ENCODE assay signal across 28 cellular contexts in the genomic region with DNA sequence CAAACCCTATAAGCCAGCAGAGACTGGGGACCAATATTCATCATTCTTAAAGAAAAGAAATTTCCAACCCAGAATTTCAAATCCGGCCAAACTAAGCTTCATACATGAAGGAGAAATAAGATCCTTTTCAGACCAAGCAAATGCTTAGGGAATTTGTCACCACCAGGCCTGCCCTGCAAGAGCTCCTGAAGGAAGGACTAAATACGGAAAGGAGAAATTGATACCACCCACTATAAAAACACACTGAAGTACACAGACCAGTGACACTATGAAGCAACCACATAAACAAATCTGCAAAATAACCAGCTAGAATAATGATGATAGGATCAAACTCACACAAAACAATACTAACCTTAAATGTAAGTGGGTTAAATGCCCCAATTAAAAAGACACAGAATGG.
"Had no signal": no experiment of that assay in that cellular context is flagged by ENCODE, and none has a peak within 500 bp of the region (broad histone marks: within the 10 kb centered on the region; RNA-seq: fewer than 3 reads in every experiment).

No MANE protein-coding gene starts in this region.

- H3K4me1 ChIP-seq: pancreas, prostate gland, right lobe of liver, sigmoid colon, testis, tibial artery, transverse colon, upper lobe of right lung, uterus had no signal

- ATAC-seq: naive thymus-derived CD8-positive, alpha-beta T cell; natural killer cell treated with Interleukin-12 subunit alpha and Interleukin-12 subunit beta and Interleukin-15 and Interleukin-18, amount 100 ng/mL, for 72 hours; pancreas; right cardiac atrium; right lobe of liver; stimulated activated memory B cell treated with anti-CD40 and anti-IgM and Interleukin-4, amounts not matched to agents 10 μg/mL and 1 μg/mL and 100 μg/mL, for 72 hours; stimulated activated naive CD8-positive, alpha-beta T cell treated with anti-CD3 and anti-CD28 coated beads, Interleukin-15, amount 100 ng/mL, for 72 hours; stimulated activated naive CD8-positive, alpha-beta T cell treated with anti-CD3 and anti-CD28 coated beads, Interleukin-15, Interleukin-2, amounts not matched to agents 100 U/mL and 50 U/mL, for 24 hours; upper lobe of right lung had no signal

- H3K4me3 ChIP-seq: pancreas, prostate gland, right lobe of liver, sigmoid colon, suprapubic skin, testis, tibial artery, transverse colon, upper lobe of right lung, uterus had no signal

- DNase-seq: naive B cell; naive thymus-derived CD8-positive, alpha-beta T cell; nephron progenitor cell; nucleus accumbens; pancreas; right cardiac atrium; right lobe of liver; sigmoid colon; small intestine; stimulated activated CD4-positive, alpha-beta T cell treated with anti-CD3 and anti-CD28 coated beads, Interleukin-15, amount 100 ng/mL, for 24 hours; stimulated activated CD4-positive, alpha-beta T cell treated with anti-CD3 and anti-CD28 coated beads, Interleukin-2, amount 100 ng/mL, for 24 hours; stimulated activated CD4-positive, alpha-beta T cell treated with anti-CD3 and anti-CD28 coated beads, Interleukin-2, amount 100 ng/mL, for 48 hours; stimulated activated CD4-positive, alpha-beta T cell treated with anti-CD3 and anti-CD28 coated beads, Interleukin-4, amount 100 ng/mL, for 4 hours; stimulated activated CD8-positive, alpha-beta memory T cell treated with anti-CD3 and anti-CD28 coated beads, Interleukin-4, amount 100 ng/mL, for 48 hours; stimulated activated naive CD4-positive, alpha-beta T cell; stimulated activated naive CD8-positive, alpha-beta T cell treated with anti-CD3 and anti-CD28 coated beads, Interleukin-15, amount 100 ng/mL, for 72 hours; stimulated activated naive CD8-positive, alpha-beta T cell treated with anti-CD3 and anti-CD28 coated beads, Interleukin-15, Interleukin-2, amounts not matched to agents 100 U/mL and 50 U/mL, for 24 hours; substantia nigra; testis; tibial artery; transverse colon; upper lobe of right lung; uterus had no signal

- H3K36me3 ChIP-seq: neutrophil, pancreas, prostate gland, right lobe of liver, suprapubic skin, transverse colon, upper lobe of right lung, uterus had no signal

- H3K27me3 ChIP-seq: neutrophil, pancreas, right lobe of liver, sigmoid colon, suprapubic skin, testis, tibial artery, transverse colon, upper lobe of right lung, uterus had no signal

- H3K27ac ChIP-seq: neutrophil, pancreas, prostate gland, right lobe of liver, sigmoid colon, suprapubic skin, testis, tibial artery, transverse colon, upper lobe of right lung, uterus had no signal

- H3K9me3 ChIP-seq: neutrophil, pancreas, prostate gland, right lobe of liver, testis, upper lobe of right lung, uterus had no signal
